In genomic region chr5:112668016-112668415, GRCh38 we compare ENCODE assay signal across 20 cellular contexts.
DNase-seq lines count a peak whose midpoint lies in the region; ATAC-seq and TF ChIP-seq lines count a peak whose summit lies in the region.
"Had no signal": no experiment of that assay in that cellular context is flagged by ENCODE, and none has a peak within 500 bp of the region (broad histone marks: within the 10 kb centered on the region; RNA-seq: fewer than 3 reads in every experiment).

No MANE protein-coding gene starts in this region.

- no peak overlapping the region for H3K4me3 ChIP-seq in AG10803 (ENCODE audit: low read length)
- H3K4me3 ChIP-seq in fibroblast of mammary gland (ENCODE audit: control insufficient read depth, low read depth, low read length): no peak overlapping the region
- H3K4me3 ChIP-seq: GM12878, Peyer's patch had no signal

- DNase-seq in AG10803 (ENCODE audit: low read depth) (peak; percentile 57), HCEC 1CT (peak; percentile 90), RKO (ENCODE audit: low spot score) (peak; percentile 49), fibroblast of mammary gland (ENCODE audit: low read depth) (peak; percentile 30), NCI-H226 (no peak)
- DNase-seq in activated effector memory CD4-positive, alpha-beta T cell treated with Interleukin-2 at 50 U/mL for 16 hours: no peak
- DNase-seq: BE2C; CD4-positive, alpha-beta T cell; GOT3; Kasumi-1; NCI-H1417; NCI-H187 treated with DMSO at 0.1 percent for 48 hours; NCI-H446 treated with DMSO at 0.1 percent for 48 hours; NCI-H82; Peyer's patch; SHP77; SK-N-SH had no signal

- TF ChIP-seq CTCF in AG10803 (conservative IDR thresholded peaks at IDR 0.05; ENCODE audit: low read length): no peak
- TF ChIP-seq CTCF in fibroblast of mammary gland (conservative IDR thresholded peaks at IDR 0.05; ENCODE audit: control insufficient read depth, insufficient read depth, low read depth, low read length): no peak

- no peak for ATAC-seq in HG02852 (IDR thresholded peaks at IDR 0.05; ENCODE audit: unreplicated experiment)
- no peak for ATAC-seq in HG03175 (IDR thresholded peaks at IDR 0.05; ENCODE audit: unreplicated experiment)
- ATAC-seq: GM12878 had no signal

Comparison
In these comparisons a context has a peak if more than half of its experiments do, and no peak if none do; other contexts are left out.
1. DNase-seq: peak in AG10803 (single experiment), HCEC 1CT (single experiment), RKO (single experiment) and fibroblast of mammary gland (single experiment); none in NCI-H226 (single experiment) and activated effector memory CD4-positive, alpha-beta T cell treated with Interleukin-2 at 50 U/mL for 16 hours (single experiment).